ENCODE assay signal across 32 cellular contexts in the genomic region with DNA sequence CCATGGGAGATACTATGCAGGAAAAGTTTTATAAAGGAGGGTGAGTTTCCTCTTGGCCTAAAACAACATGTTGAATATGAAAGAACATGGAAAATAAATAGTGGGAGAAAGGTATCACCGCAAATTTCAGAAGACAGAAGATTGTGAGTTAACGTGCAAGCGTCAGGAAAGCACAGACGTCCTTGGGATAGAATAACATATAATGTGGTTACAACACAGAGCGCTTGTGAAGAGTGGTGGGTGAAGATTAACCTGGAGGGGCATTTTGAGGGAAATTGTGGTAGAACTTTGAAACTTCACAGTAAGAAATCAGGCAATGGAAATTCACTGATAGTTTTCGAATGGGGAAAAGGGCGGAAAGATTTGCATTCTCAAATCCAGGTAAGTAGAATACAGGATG. TPM values are rescaled to one million over a fixed set of nuclear protein-coding genes. Genes with fewer than 3 reads are reported as not detected.
DNase-seq lines count a peak whose midpoint lies in the region; ATAC-seq, FAIRE-seq and TF ChIP-seq lines count a peak whose summit lies in the region.
"Had no signal": no experiment of that assay in that cellular context is flagged by ENCODE, and none has a peak within 500 bp of the region (broad histone marks: within the 10 kb centered on the region; RNA-seq: fewer than 3 reads in every experiment).

No MANE protein-coding gene starts in this region.

- H3K36me3 ChIP-seq in HepG2 (replicated peaks in 1 of 2; ENCODE audit: control insufficient read depth in 1 of 2, insufficient read depth in 2 of 2, low read length in 2 of 2) (no peaks in the 10 kb centered on the region), right lobe of liver (no peaks in the 10 kb centered on the region)
- H3K36me3 ChIP-seq: BE2C; BLaER1; BLaER1 treated with 17β-estradiol and CSF1 and Interleukin-3, amounts not matched to agents 10 nM and 100 nM had no signal

- no peak for FAIRE-seq in HepG2 (lab: Jason Lieb, UNC)
- FAIRE-seq: A204.1, A549, D721Med had no signal

- H4K20me1 ChIP-seq in HepG2 (ENCODE audit: insufficient read depth, low read length): no peaks in the 10 kb centered on the region
- H4K20me1 ChIP-seq: BLaER1; BLaER1 treated with 17β-estradiol and CSF1 and Interleukin-3, amounts not matched to agents 10 nM and 100 nM had no signal

- no peak for TF ChIP-seq RAD21 in HepG2 (CRISPR knock-in tag; IDR thresholded peaks at IDR 0.05)

- in situ Hi-C loops in HepG2 (cut with HindIII; ENCODE audit: extremely low pct_ligation_motif_present, low pct_unique_long_range_greater_than_20kb): no loop called here

- no peak for TF ChIP-seq POLR2A in HepG2 (IDR thresholded peaks at IDR 0.05; ENCODE audit: insufficient read depth in 1 of 2, low read depth in 2 of 2, low read length in 2 of 2)
- no peak for TF ChIP-seq POLR2A in right lobe of liver (IDR thresholded peaks at IDR 0.05)

- peaks cover 43% of the 10 kb centered on the region for H3K4me1 ChIP-seq in HepG2 (ENCODE audit: insufficient read depth, low read length)
- H3K4me1 ChIP-seq in right lobe of liver: no peaks in the 10 kb centered on the region
- H3K4me1 ChIP-seq: A549; BE2C; BLaER1; BLaER1 treated with 17β-estradiol and CSF1 and Interleukin-3, amounts not matched to agents 10 nM and 100 nM; Caco-2 had no signal

- intact Hi-C loops in HepG2 (cut with micrococcal nuclease; ENCODE audit: unreplicated experiment): no loop called here
- intact Hi-C loops in right lobe of liver (cut with DNase I): no loop called here

- TF ChIP-seq CTCF in HepG2 (CRISPR knock-in tag; IDR thresholded peaks at IDR 0.05) (no peak), right lobe of liver (IDR thresholded peaks at IDR 0.05) (no peak)

- no peaks in the 10 kb centered on the region for H3K79me2 ChIP-seq in HepG2 (ENCODE audit: insufficient read depth, low read length)

- H3K27ac ChIP-seq in HepG2 (ENCODE audit: extremely low read length, insufficient read depth, low read length) (peak overlapping the region; percentile 74), right lobe of liver (no peak overlapping the region)
- H3K27ac ChIP-seq: 22Rv1; A549; BLaER1; BLaER1 treated with 17β-estradiol and CSF1 and Interleukin-3, amounts not matched to agents 10 nM and 100 nM; C4-2B had no signal

- no peaks in the 10 kb centered on the region; the same call in 1 of the 2 replicates for H3K9me3 ChIP-seq in HepG2 (ENCODE audit: low read length)
- no peaks in the 10 kb centered on the region for H3K9me3 ChIP-seq in right lobe of liver
- H3K9me3 ChIP-seq: A549, BE2C, BLaER1, Caco-2 had no signal

- H2AFZ ChIP-seq in HepG2 (ENCODE audit: low read length): peak overlapping the region; percentile 64

- CTCF ChIA-PET in HepG2 (lab: Yijun Ruan, JAX; ENCODE audit: low intra/inter-chr PET ratio, low total read pairs): no interaction called here

- 2% methylated on average over 7 of the region's 7 CpGs for WGBS in HepG2 (ENCODE audit: low lambda C conversion rate)
- WGBS in right lobe of liver (ENCODE audit: insufficient coverage, low coverage, low lambda C conversion rate, missing lambda C conversion rate): 27% methylated on average over 7 of the region's 7 CpGs

- H3K9ac ChIP-seq in HepG2 (ENCODE audit: insufficient read depth, low read depth, low read length): peak overlapping the region; percentile 30; the same call in 1 of the 2 replicates
- H3K9ac ChIP-seq: BLaER1; BLaER1 treated with 17β-estradiol and CSF1 and Interleukin-3, amounts not matched to agents 10 nM and 100 nM had no signal

- BruUV-seq in HepG2 (replicated peaks; lab: Mats Ljungman, UMichigan): no TSS peak

- ATAC-seq in HepG2: peak; percentile 100
- no peak for ATAC-seq in right lobe of liver
- no peak for ATAC-seq in GM19467 (IDR thresholded peaks at IDR 0.05; ENCODE audit: unreplicated experiment)
- ATAC-seq: A549; CD8-positive, alpha-beta T cell had no signal

- peak overlapping the region; percentile 66 for H3K4me2 ChIP-seq in HepG2 (ENCODE audit: low read depth, low read length)
- H3K4me2 ChIP-seq: A549; BLaER1; BLaER1 treated with 17β-estradiol and CSF1 and Interleukin-3, amounts not matched to agents 10 nM and 100 nM had no signal

- H3K4me3 ChIP-seq in HepG2 (replicated peaks in 1 of 3; ENCODE audit: insufficient read depth in 1 of 3, low read depth in 2 of 3, low read length in 3 of 3): peak overlapping the region in 1 of 3 experiments; percentile 31; a peak in 2 of 6 replicates
- H3K4me3 ChIP-seq in right lobe of liver: no peak overlapping the region
- H3K4me3 ChIP-seq: A549; BLaER1; BLaER1 treated with 17β-estradiol and CSF1 and Interleukin-3, amounts not matched to agents 10 nM and 100 nM had no signal

- peak; percentile 78 for DNase-seq in HepG2 (ENCODE audit: low spot score)
- no peak for DNase-seq in right lobe of liver
- peak; percentile 9 for DNase-seq in HuH-7 (ENCODE audit: low spot score)
- DNase-seq: 8988T; ACHN; AML-193; BE2C; C1 segment of cervical spinal cord; Caco-2; Calu3; CD4-positive, alpha-beta memory T cell; CD4-positive, alpha-beta T cell; CD4-positive, CD25-positive, alpha-beta regulatory T cell; CD8-positive, alpha-beta memory T cell; CD8-positive, alpha-beta T cell; COR-L47; DMS 273 treated with DMSO at 0.1 percent for 48 hours; DMS153; DMS53; DMS79; DMS79 treated with DMSO at 0.1 percent for 48 hours; DND-41; EL had no signal

- TF ChIP-seq EP300 in HepG2 (IDR thresholded peaks at IDR 0.05; ENCODE audit: low read depth in 2 of 2, low read length in 2 of 2): peak in 1 of 2 experiments; percentile 78; a peak in 2 of 4 replicates
- no peak for TF ChIP-seq EP300 in HepG2 (CRISPR knock-in tag; IDR thresholded peaks at IDR 0.05; ENCODE audit: borderline replicate concordance)

- H3K27me3 ChIP-seq in HepG2 (ENCODE audit: control insufficient read depth in 1 of 2, insufficient read depth in 2 of 2, low read length in 2 of 2): no peaks in the 10 kb centered on the region
- no peaks in the 10 kb centered on the region for H3K27me3 ChIP-seq in right lobe of liver
- H3K27me3 ChIP-seq: BE2C; BLaER1; BLaER1 treated with 17β-estradiol and CSF1 and Interleukin-3, amounts not matched to agents 10 nM and 100 nM had no signal

- POLR2A ChIA-PET in HepG2 (lab: Yijun Ruan, JAX): no interaction called here

TF ChIP-seq in HepG2, 621 proteins besides CTCF, POLR2A, EP300 and RAD21 (continues in another document):
- TF ChIP-seq ZNF143 (CRISPR knock-in tag; IDR thresholded peaks at IDR 0.05): no peak

RNA-seq across cellular contexts. Expression of a gene that starts 47.3 kb away (rescaled TPM):
- total RNA-seq in HepG2 (2016; rRNA removed; fragmentation: Illumina TruSeq; extraction: Trizol) (not detected in 2 replicates), right lobe of liver (under 1 TPM; 0.02 to 0.31 (median 0.14) TPM)
- not detected in 2 replicates for total RNA-seq in HepG2 (2016; cell fraction: cytosol; rRNA removed; fragmentation: Illumina TruSeq; extraction: Trizol; ENCODE audit: low read depth)
- total RNA-seq in HepG2 (2016; cell fraction: insoluble cytoplasmic fraction; rRNA removed; fragmentation: Illumina TruSeq; extraction: Trizol): 0.03 TPM in 1 of 2 replicates, not detected in the other
- total RNA-seq in HepG2 (2016; cell fraction: membrane; rRNA removed; fragmentation: Illumina TruSeq; extraction: Trizol): not detected in 2 replicates
- total RNA-seq in HepG2 (2016; cell fraction: nucleus; rRNA removed; fragmentation: Illumina TruSeq; extraction: Trizol): not detected in 2 replicates
- polyA plus RNA-seq in HepG2 (2011; rRNA removed): not detected in 2 replicates
- polyA plus RNA-seq in HepG2 (2011; cell fraction: cytosol; rRNA removed): not detected in 2 replicates
- not detected in 2 replicates for polyA plus RNA-seq in HepG2 (2011; cell fraction: nucleus; rRNA removed)
- 0.01 TPM in 1 of 2 replicates, not detected in the other for polyA plus RNA-seq in HepG2 (2012)
- not detected in 2 replicates for polyA plus RNA-seq in HepG2 (2016; cell fraction: cytosol; fragmentation: Illumina TruSeq; extraction: Trizol; ENCODE audit: low read depth)
- polyA plus RNA-seq in HepG2 (2016; cell fraction: insoluble cytoplasmic fraction; fragmentation: Illumina TruSeq; extraction: Trizol; ENCODE audit: low read depth): not detected in 2 replicates
- not detected in 2 replicates for polyA plus RNA-seq in HepG2 (2016; cell fraction: membrane; fragmentation: Illumina TruSeq; extraction: Trizol; ENCODE audit: low read depth)
- polyA plus RNA-seq in HepG2 (2016; cell fraction: nucleus; fragmentation: Illumina TruSeq; extraction: Trizol; ENCODE audit: insufficient read depth, low read depth): not detected in 2 replicates
- polyA minus RNA-seq in HepG2 (2011; rRNA and poly(A)+ RNA removed; ENCODE audit: low replicate concordance): 0.68 and 3.3 TPM in 2 replicates
- polyA minus RNA-seq in HepG2 (2011; cell fraction: cytosol; rRNA and poly(A)+ RNA removed): not detected in 2 replicates
- polyA minus RNA-seq in HepG2 (2011; cell fraction: nucleus; rRNA and poly(A)+ RNA removed): not detected in 2 replicates
- total RNA-seq: B cell; Caco-2; CD4-positive, alpha-beta memory T cell; CD4-positive, CD25-positive, alpha-beta regulatory T cell; CD8-positive, alpha-beta memory T cell; CD8-positive, alpha-beta T cell had no signal
- polyA plus RNA-seq: A549; CD4-positive, alpha-beta memory T cell; CD4-positive, CD25-positive, alpha-beta regulatory T cell; CD8-positive, alpha-beta memory T cell had no signal

Comparison
In these comparisons a context has a peak if more than half of its experiments do, and no peak if none do; other contexts are left out.
1. DNase-seq: peak in HepG2 (single experiment) and HuH-7 (single experiment); none in right lobe of liver (0 of 3).